Comparison of ENCODE assay signal across 8 cellular contexts in the genomic region with DNA sequence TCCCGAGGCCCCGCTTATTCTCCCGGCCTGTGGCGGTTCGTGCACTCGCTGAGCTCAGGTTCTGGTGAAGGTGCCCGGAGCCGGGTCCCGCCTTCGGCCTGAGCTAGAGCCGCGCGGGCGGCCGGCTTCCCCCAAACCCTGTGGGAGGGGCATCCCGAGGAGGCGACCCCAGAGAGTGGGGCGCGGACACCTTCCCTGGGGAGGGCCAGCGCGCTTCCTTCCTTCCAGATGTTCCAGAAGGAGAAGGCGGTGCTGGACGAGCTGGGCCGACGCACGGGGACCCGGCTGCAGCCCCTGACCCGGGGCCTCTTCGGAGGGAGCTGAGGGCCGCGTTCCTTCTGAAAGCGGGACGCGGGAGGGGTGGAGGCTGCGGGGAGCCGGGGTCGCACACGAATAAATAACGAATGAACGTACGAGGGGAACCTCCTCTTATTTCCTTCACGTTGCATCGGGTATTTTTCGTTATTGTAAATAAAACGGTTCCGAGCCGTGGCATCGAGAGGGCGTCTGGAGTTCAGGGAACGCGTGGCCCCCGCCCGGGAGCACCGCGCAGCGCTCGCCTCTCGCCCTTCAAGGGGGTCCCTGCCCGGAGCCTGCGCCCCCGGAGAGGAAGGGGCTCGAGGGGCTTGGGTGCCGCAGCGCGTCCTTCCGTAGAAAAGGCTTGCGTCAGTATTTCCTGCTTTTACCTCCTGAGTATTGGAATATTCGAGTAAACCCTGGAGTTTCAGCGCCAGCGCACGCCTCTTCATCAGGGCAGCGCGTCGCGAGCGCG. TPM values are rescaled to one million over a fixed set of nuclear protein-coding genes. Genes with fewer than 3 reads are reported as not detected.
DNase-seq lines count a peak whose midpoint lies in the region; ATAC-seq, FAIRE-seq and TF ChIP-seq lines count a peak whose summit lies in the region.

No MANE protein-coding gene starts in this region.

- H3K9me3 ChIP-seq in HUES6 (ENCODE audit: control insufficient read depth, insufficient read depth, low read depth, low read length) (peaks cover 4% of the 10 kb centered on the region; the same call in 1 of the 2 replicates), astrocyte (ENCODE audit: insufficient read depth, low read depth, low read length) (no peaks in the 10 kb centered on the region)

- FAIRE-seq in astrocyte (lab: Jason Lieb, UNC) (no peak), H54 (lab: Jason Lieb, UNC) (no peak)

- no peak overlapping the region for H3K9ac ChIP-seq in HUES6 (ENCODE audit: low read length)
- peak overlapping the region; percentile 59 for H3K9ac ChIP-seq in astrocyte (ENCODE audit: low read length)

- H2AFZ ChIP-seq in astrocyte (ENCODE audit: low read depth, low read length): peak overlapping the region; percentile 61

- no peak for TF ChIP-seq CTCF in astrocyte (IDR thresholded peaks at IDR 0.05; ENCODE audit: insufficient read depth, low read depth, low read length)

- H3K27me3 ChIP-seq in HUES6 (ENCODE audit: control insufficient read depth, insufficient read depth, low read length) (no peaks in the 10 kb centered on the region; the same call in 1 of the 2 replicates), astrocyte (ENCODE audit: insufficient read depth, low read length) (no peaks in the 10 kb centered on the region)

- H3K9me3 Mint-ChIP-seq in astrocyte (ENCODE audit: unreplicated experiment): no peaks in the 10 kb centered on the region
- H3K9me3 Mint-ChIP-seq in stimulated activated naive B cell treated with anti-CD40 and anti-IgM and Interleukin-4, amounts not matched to agents 10 μg/mL and 1 μg/mL and 100 μg/mL, for 72 hours: no peaks in the 10 kb centered on the region

- TF ChIP-seq POLR2A in H54 (IDR thresholded peaks at IDR 0.05; ENCODE audit: low read depth, low read length): no peak

- DNase-seq in astrocyte (ENCODE audit: low read depth): no peak
- DNase-seq in iris pigment epithelial cell (ENCODE audit: low read depth): peak; percentile 32
- no peak for DNase-seq in stimulated activated naive B cell treated with anti-CD40 and anti-IgM and Interleukin-4, amounts not matched to agents 10 μg/mL and 1 μg/mL and 100 μg/mL, for 72 hours
- no peak for DNase-seq in effector CD8-positive, alpha-beta T cell (lab: John Stamatoyannopoulos, UW)
- DNase-seq in H54 (ENCODE audit: insufficient read length, low spot score): no peak
- no peak for DNase-seq in COR-L47 (lab: John Stamatoyannopoulos, UW)

- H3K4me1 ChIP-seq in HUES6 (ENCODE audit: control insufficient read depth, insufficient read depth, low read length) (peaks cover 15% of the 10 kb centered on the region), astrocyte (ENCODE audit: insufficient read depth, low read length) (peaks cover 22% of the 10 kb centered on the region)

- peak; percentile 33 to 35 for ATAC-seq in stimulated activated naive B cell treated with anti-CD40 and anti-IgM and Interleukin-4, amounts not matched to agents 10 μg/mL and 1 μg/mL and 100 μg/mL, for 72 hours (replicated peaks)
- ATAC-seq in GM21381 (IDR thresholded peaks at IDR 0.05; ENCODE audit: unreplicated experiment): no peak

- H3K36me3 ChIP-seq in HUES6 (ENCODE audit: control insufficient read depth, insufficient read depth, low read length) (peaks cover 32% of the 10 kb centered on the region), astrocyte (ENCODE audit: insufficient read depth, low read length) (no peaks in the 10 kb centered on the region)

- H3K27me3 Mint-ChIP-seq in astrocyte (ENCODE audit: low read depth, unreplicated experiment): peaks cover 2% of the 10 kb centered on the region
- no peaks in the 10 kb centered on the region for H3K27me3 Mint-ChIP-seq in stimulated activated naive B cell treated with anti-CD40 and anti-IgM and Interleukin-4, amounts not matched to agents 10 μg/mL and 1 μg/mL and 100 μg/mL, for 72 hours

- H3K27ac ChIP-seq in HUES6 (ENCODE audit: low read depth, low read length): peak overlapping the region; percentile 33; the same call in 1 of the 2 replicates
- H3K27ac ChIP-seq in astrocyte (ENCODE audit: low read depth, low read length): no peak overlapping the region

- H4K20me1 ChIP-seq in astrocyte (ENCODE audit: insufficient read depth, low read length): no peaks in the 10 kb centered on the region

- no peak overlapping the region for H3K4me3 Mint-ChIP-seq in astrocyte (ENCODE audit: unreplicated experiment)
- H3K4me3 Mint-ChIP-seq in stimulated activated naive B cell treated with anti-CD40 and anti-IgM and Interleukin-4, amounts not matched to agents 10 μg/mL and 1 μg/mL and 100 μg/mL, for 72 hours: peak overlapping the region; percentile 78 to 82

- no peaks in the 10 kb centered on the region for H3K79me2 ChIP-seq in astrocyte (ENCODE audit: insufficient read depth, low read length)

- H3K36me3 Mint-ChIP-seq in astrocyte (ENCODE audit: low read depth, unreplicated experiment): peaks cover 4% of the 10 kb centered on the region
- peaks cover 9 to 10% of the 10 kb centered on the region in 2 donors for H3K36me3 Mint-ChIP-seq in stimulated activated naive B cell treated with anti-CD40 and anti-IgM and Interleukin-4, amounts not matched to agents 10 μg/mL and 1 μg/mL and 100 μg/mL, for 72 hours

- H3K4me1 Mint-ChIP-seq in astrocyte (ENCODE audit: low read depth, unreplicated experiment): peaks cover 5% of the 10 kb centered on the region
- H3K4me1 Mint-ChIP-seq in stimulated activated naive B cell treated with anti-CD40 and anti-IgM and Interleukin-4, amounts not matched to agents 10 μg/mL and 1 μg/mL and 100 μg/mL, for 72 hours: peaks cover 19 to 26% of the 10 kb centered on the region in 2 donors

- H3K27ac Mint-ChIP-seq in astrocyte (ENCODE audit: unreplicated experiment): no peak overlapping the region
- H3K27ac Mint-ChIP-seq in stimulated activated naive B cell treated with anti-CD40 and anti-IgM and Interleukin-4, amounts not matched to agents 10 μg/mL and 1 μg/mL and 100 μg/mL, for 72 hours: no peak overlapping the region

- peak overlapping the region; percentile 90 for H3K4me2 ChIP-seq in astrocyte (ENCODE audit: low read length)

- H3K4me3 ChIP-seq in HUES6 (ENCODE audit: low read depth, low read length) (peak overlapping the region; percentile 45; the same call in 1 of the 2 replicates), astrocyte (ENCODE audit: insufficient read depth, low read depth, low read length) (peak overlapping the region; percentile 54)

RNA-seq across cellular contexts. Expression of gene YBEY, which starts 11.4 kb away (rescaled TPM):
- 13.5 and 16.8 TPM in 2 replicates for total RNA-seq in astrocyte

RNA-seq across cellular contexts. Expression of gene MCM3AP, which starts 12.1 kb away (rescaled TPM):
- total RNA-seq in astrocyte: 84.2 and 86.7 TPM in 2 replicates

RNA-seq across cellular contexts. Expression of gene C21orf58, which starts 26.2 kb away (rescaled TPM):
- total RNA-seq in astrocyte: 3.1 and 3.2 TPM in 2 replicates

RNA-seq across cellular contexts. Expression of gene PCNT, which starts 26.5 kb away (rescaled TPM):
- total RNA-seq in astrocyte: 19.9 and 23.4 TPM in 2 replicates
